23 cellular contexts compared by ENCODE assay signal in the genomic region with DNA sequence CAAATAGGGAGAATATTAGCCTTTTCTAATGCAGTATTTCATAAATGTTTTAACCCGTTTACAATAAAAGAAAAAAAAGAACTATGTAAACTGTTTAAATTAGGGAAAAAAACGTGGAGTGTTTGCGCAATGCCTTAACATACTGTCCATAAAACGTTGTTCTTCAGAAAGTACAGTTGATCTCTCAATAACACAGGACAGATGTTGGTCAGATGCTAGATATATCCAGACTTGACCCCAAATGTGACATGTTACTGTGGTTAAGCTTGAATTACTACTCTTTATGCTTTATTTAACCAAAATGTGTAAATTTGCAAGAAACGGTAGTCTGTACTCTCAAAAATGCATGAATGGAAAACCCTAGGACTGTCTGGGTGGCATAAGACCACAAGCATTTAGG.
"Had no signal": no experiment of that assay in that cellular context is flagged by ENCODE, and none has a peak within 500 bp of the region (broad histone marks: within the 10 kb centered on the region; RNA-seq: fewer than 3 reads in every experiment).

No MANE protein-coding gene starts in this region.

- DNase-seq: activated B cell treated with CpG ODN at 0.5 μM for 24 hours; activated CD4-positive, alpha-beta T cell treated with anti-CD3 and anti-CD28 coated beads for 36 hours; activated CD4-positive, alpha-beta T cell treated with anti-CD3 and anti-CD28 coated beads, Interleukin-2, amount 50 U/mL, for 4 hours; activated CD8-positive, alpha-beta memory T cell treated with anti-CD3 and anti-CD28 coated beads for 24 hours; activated CD8-positive, alpha-beta memory T cell treated with anti-CD3 and anti-CD28 coated beads, Interleukin-2, amount 50 U/mL, for 4 hours; activated naive CD4-positive, alpha-beta T cell; activated naive CD8-positive, alpha-beta T cell treated with anti-CD3 and anti-CD28 coated beads for 36 hours; activated T-cell treated with anti-CD3 and anti-CD28 coated beads, Interleukin-2, amount 50 U/mL, for 4 hours; amygdala; heart right ventricle; lower lobe of right lung; naive thymus-derived CD8-positive, alpha-beta T cell; posterior cingulate gyrus; stimulated activated CD4-positive, alpha-beta T cell treated with anti-CD3 and anti-CD28 coated beads, Interleukin-2, amount 100 ng/mL, for 48 hours; stimulated activated CD8-positive, alpha-beta memory T cell treated with anti-CD3 and anti-CD28 coated beads, Interleukin-4, amount 100 ng/mL, for 48 hours; stimulated activated naive B cell treated with anti-CD40 and anti-IgM and Interleukin-4, amounts not matched to agents 10 μg/mL and 1 μg/mL and 100 μg/mL, for 72 hours; T-helper 1 cell; T-helper 9 cell; transverse colon; uterus had no signal

- H3K9ac ChIP-seq: neural progenitor cell had no signal

- H3K36me3 ChIP-seq: heart right ventricle, lower lobe of right lung, neural progenitor cell, transverse colon, uterus had no signal

- H3K4me1 ChIP-seq: heart right ventricle, lower lobe of right lung, neural progenitor cell, transverse colon, uterus had no signal

- H3K4me3 ChIP-seq: heart right ventricle, lower lobe of right lung, neural progenitor cell, transverse colon, uterus had no signal

- ATAC-seq: activated CD4-positive, alpha-beta T cell treated with anti-CD3 and anti-CD28 coated beads for 36 hours; activated T-cell treated with anti-CD3 and anti-CD28 coated beads, Interleukin-2, amount 50 U/mL, for 4 hours; heart right ventricle; left lobe of liver; lower lobe of right lung; naive thymus-derived CD8-positive, alpha-beta T cell; sciatic nerve; stimulated activated naive B cell treated with anti-CD40 and anti-IgM and Interleukin-4, amounts not matched to agents 10 μg/mL and 1 μg/mL and 100 μg/mL, for 72 hours had no signal

- H3K27ac ChIP-seq: heart right ventricle, lower lobe of right lung, neural progenitor cell, transverse colon, uterus had no signal

- H3K27me3 ChIP-seq: heart right ventricle, neural progenitor cell, transverse colon, uterus had no signal

- H3K4me2 ChIP-seq: neural progenitor cell had no signal

- H3K9me3 ChIP-seq: heart right ventricle, lower lobe of right lung, transverse colon, uterus had no signal

- H2AFZ ChIP-seq: neural progenitor cell had no signal
